23 cellular contexts compared by ENCODE assay signal in genomic region chr4:38774181-38774580, GRCh38. TPM values are rescaled to one million over a fixed set of nuclear protein-coding genes. Genes with fewer than 3 reads are reported as not detected.
"Had no signal": no experiment of that assay in that cellular context is flagged by ENCODE, and none has a peak within 500 bp of the region (broad histone marks: within the 10 kb centered on the region; RNA-seq: fewer than 3 reads in every experiment).

No MANE protein-coding gene starts in this region.

- H3K4me1 Mint-ChIP-seq: activated CD4-positive, alpha-beta memory T cell treated with anti-CD3 and anti-CD28 coated beads, Interleukin-2, amount 10 ng/mL, durations not matched to agents 7 days and 5 days; activated CD8-positive, alpha-beta memory T cell treated with anti-CD3 and anti-CD28 coated beads, Interleukin-2, amount 10 ng/mL, durations not matched to agents 7 days and 5 days; central memory CD8-positive, alpha-beta T cell; stimulated activated effector memory CD8-positive, alpha-beta T cell treated with anti-CD3 and anti-CD28 coated beads, Interleukin-12 subunit alpha, Interleukin-12 subunit beta, amount 100 ng/mL, for 72 hours; T-cell had no signal

- H3K4me3 Mint-ChIP-seq: activated CD4-positive, alpha-beta memory T cell treated with anti-CD3 and anti-CD28 coated beads, Interleukin-2, amount 10 ng/mL, durations not matched to agents 7 days and 5 days; activated CD8-positive, alpha-beta memory T cell treated with anti-CD3 and anti-CD28 coated beads, Interleukin-2, amount 10 ng/mL, durations not matched to agents 7 days and 5 days; activated naive CD8-positive, alpha-beta T cell treated with anti-CD3 and anti-CD28 coated beads for 36 hours; central memory CD8-positive, alpha-beta T cell; nephron; stimulated activated effector memory CD8-positive, alpha-beta T cell treated with anti-CD3 and anti-CD28 coated beads, Interleukin-12 subunit alpha, Interleukin-12 subunit beta, amount 100 ng/mL, for 72 hours; T-cell had no signal

- H3K4me1 ChIP-seq: body of pancreas, parathyroid adenoma, right lobe of liver, upper lobe of right lung had no signal

- H3K79me2 ChIP-seq: parathyroid adenoma had no signal

- H3K36me3 ChIP-seq: right lobe of liver, upper lobe of right lung had no signal

- H3K9me3 ChIP-seq: body of pancreas, right lobe of liver, upper lobe of right lung had no signal

- H3K27ac ChIP-seq: body of pancreas, foreskin keratinocyte, parathyroid adenoma, right lobe of liver, upper lobe of right lung had no signal

- H3K27ac Mint-ChIP-seq: activated CD4-positive, alpha-beta memory T cell treated with anti-CD3 and anti-CD28 coated beads, Interleukin-2, amount 10 ng/mL, durations not matched to agents 7 days and 5 days; activated CD8-positive, alpha-beta memory T cell treated with anti-CD3 and anti-CD28 coated beads, Interleukin-2, amount 10 ng/mL, durations not matched to agents 7 days and 5 days; activated naive CD8-positive, alpha-beta T cell treated with anti-CD3 and anti-CD28 coated beads for 36 hours; nephron; stimulated activated effector memory CD8-positive, alpha-beta T cell treated with anti-CD3 and anti-CD28 coated beads, Interleukin-12 subunit alpha, Interleukin-12 subunit beta, amount 100 ng/mL, for 72 hours; T-cell had no signal

- H3K9me3 Mint-ChIP-seq: activated CD4-positive, alpha-beta memory T cell treated with anti-CD3 and anti-CD28 coated beads, Interleukin-2, amount 10 ng/mL, durations not matched to agents 7 days and 5 days; central memory CD8-positive, alpha-beta T cell; stimulated activated effector memory CD8-positive, alpha-beta T cell treated with anti-CD3 and anti-CD28 coated beads, Interleukin-12 subunit alpha, Interleukin-12 subunit beta, amount 100 ng/mL, for 72 hours had no signal

- FAIRE-seq: endometrium, kidney had no signal

- H3K27me3 Mint-ChIP-seq: activated naive CD8-positive, alpha-beta T cell treated with anti-CD3 and anti-CD28 coated beads for 36 hours had no signal

- DNase-seq: activated CD4-positive, alpha-beta memory T cell treated with anti-CD3 and anti-CD28 coated beads, Interleukin-2, amount 10 ng/mL, durations not matched to agents 7 days and 5 days; activated CD4-positive, alpha-beta T cell treated with anti-CD3 and anti-CD28 coated beads for 48 hours; activated CD4-positive, CD25-positive, alpha-beta regulatory T cell; activated CD8-positive, alpha-beta memory T cell treated with anti-CD3 and anti-CD28 coated beads, Interleukin-2, amount 10 ng/mL, durations not matched to agents 7 days and 5 days; activated naive CD8-positive, alpha-beta T cell treated with anti-CD3 and anti-CD28 coated beads for 36 hours; body of pancreas; cortex of kidney; foreskin keratinocyte; hypothalamus; kidney; midbrain; right lobe of liver; stimulated activated CD4-positive, alpha-beta T cell treated with anti-CD3 and anti-CD28 coated beads, Interleukin-4, amount 100 ng/mL, for 24 hours; T-cell; upper lobe of right lung had no signal

- H3K27me3 ChIP-seq: body of pancreas, foreskin keratinocyte, right lobe of liver, upper lobe of right lung had no signal

- H2AFZ ChIP-seq: parathyroid adenoma had no signal

- H3K9ac ChIP-seq: parathyroid adenoma had no signal

- H3K36me3 Mint-ChIP-seq: stimulated activated effector memory CD8-positive, alpha-beta T cell treated with anti-CD3 and anti-CD28 coated beads, Interleukin-12 subunit alpha, Interleukin-12 subunit beta, amount 100 ng/mL, for 72 hours; T-cell had no signal

- ATAC-seq: activated CD8-positive, alpha-beta memory T cell treated with anti-CD3 and anti-CD28 coated beads, Interleukin-2, amount 10 ng/mL, durations not matched to agents 7 days and 5 days; body of pancreas; esophagus mucosa; foreskin keratinocyte; left lobe of liver; right lobe of liver; stimulated activated effector memory CD8-positive, alpha-beta T cell treated with anti-CD3 and anti-CD28 coated beads, Interleukin-12 subunit alpha, Interleukin-12 subunit beta, amount 100 ng/mL, for 72 hours; T-cell; upper lobe of right lung had no signal

- H3K4me3 ChIP-seq: body of pancreas, lung, right lobe of liver, upper lobe of right lung had no signal

RNA-seq across cellular contexts. Expression of gene TLR10, which starts 8.6 kb away (rescaled TPM):
- total RNA-seq: foreskin keratinocyte had no signal
